In genomic region chr11:1310772-1311468, GRCh38 we compare ENCODE assay signal across 8 cellular contexts. TPM values are rescaled to one million over a fixed set of nuclear protein-coding genes. Genes with fewer than 3 reads are reported as not detected.
DNase-seq lines count a peak whose midpoint lies in the region; ATAC-seq and TF ChIP-seq lines count a peak whose summit lies in the region.

No MANE protein-coding gene starts in this region.

- H3K4me2 ChIP-seq in OCI-LY1 (ENCODE audit: low read length): peak overlapping the region; percentile 59

- TF ChIP-seq POLR2A in ovary (IDR thresholded peaks at IDR 0.05): no peak
- no peak for TF ChIP-seq POLR2A in testis (IDR thresholded peaks at IDR 0.05)

- 86 to 91% (median 90%) methylated on average over 15 of the region's 15 CpGs for WGBS in ovary, 3 donors
- WGBS in testis, 2 donors: 65 to 73% methylated on average over 15 of the region's 15 CpGs

- H3K27ac ChIP-seq in OCI-LY1 (ENCODE audit: low read depth, low read length, poor library complexity, severe bottlenecking): peak overlapping the region; percentile 46
- H3K27ac ChIP-seq in ovary: no peak overlapping the region
- no peak overlapping the region for H3K27ac ChIP-seq in testis

- peaks cover 41% of the 10 kb centered on the region for H3K4me1 ChIP-seq in OCI-LY1 (ENCODE audit: insufficient read depth, low read length, severe bottlenecking)
- peaks cover 16% of the 10 kb centered on the region for H3K4me1 ChIP-seq in ovary (ENCODE audit: insufficient read depth)
- H3K4me1 ChIP-seq in testis: peaks cover 30% of the 10 kb centered on the region

- in situ Hi-C loops in Caki2 (cut with HindIII; ENCODE audit: low pct_unique_long_range_greater_than_20kb, low sequenced_read_pairs): no loop called here

- peaks cover 12% of the 10 kb centered on the region for H3K9me3 Mint-ChIP-seq in activated naive CD8-positive, alpha-beta T cell treated with anti-CD3 and anti-CD28 coated beads for 36 hours

- H3F3A ChIP-seq in OCI-LY1 (ENCODE audit: insufficient read depth, low read length): no peaks in the 10 kb centered on the region

- intact Hi-C loops in ovary (cut with DNase I) (no loop called here), testis (cut with DNase I; ENCODE audit: low total_unique reads) (loop anchor here (10.0 kb wide), 1 partner anchor 74 kb away; the partner anchor contains the start of gene BRSK2)

- no peaks in the 10 kb centered on the region for H4K20me1 ChIP-seq in OCI-LY1 (ENCODE audit: insufficient read depth, low read length)

- peak overlapping the region; percentile 83 for H3K4me3 Mint-ChIP-seq in activated naive CD8-positive, alpha-beta T cell treated with anti-CD3 and anti-CD28 coated beads for 36 hours

- peaks cover 31% of the 10 kb centered on the region for H3K4me1 Mint-ChIP-seq in activated naive CD8-positive, alpha-beta T cell treated with anti-CD3 and anti-CD28 coated beads for 36 hours

- H3K27me3 ChIP-seq in OCI-LY1 (ENCODE audit: insufficient read depth, low read length): no peaks in the 10 kb centered on the region
- no peaks in the 10 kb centered on the region for H3K27me3 ChIP-seq in ovary
- no peaks in the 10 kb centered on the region for H3K27me3 ChIP-seq in testis

- H2AFZ ChIP-seq in OCI-LY1 (ENCODE audit: low read length): no peak overlapping the region

- DNase-seq in Caki2 (ENCODE audit: low read depth) (peak; percentile 24), ovary (no peak), testis (no peak), SW 1271 (lab: John Stamatoyannopoulos, UW) (no peak), NCI-H2107 (lab: John Stamatoyannopoulos, UW) (no peak)
- DNase-seq in activated naive CD8-positive, alpha-beta T cell treated with anti-CD3 and anti-CD28 coated beads for 36 hours: peak; percentile 71

- peaks cover 24% of the 10 kb centered on the region for H3K36me3 Mint-ChIP-seq in activated naive CD8-positive, alpha-beta T cell treated with anti-CD3 and anti-CD28 coated beads for 36 hours

- no peak for ATAC-seq in HG03135 (IDR thresholded peaks at IDR 0.05; ENCODE audit: unreplicated experiment)

- peak overlapping the region; percentile 98 for H3K27ac Mint-ChIP-seq in activated naive CD8-positive, alpha-beta T cell treated with anti-CD3 and anti-CD28 coated beads for 36 hours

- no peaks in the 10 kb centered on the region for H3K27me3 Mint-ChIP-seq in activated naive CD8-positive, alpha-beta T cell treated with anti-CD3 and anti-CD28 coated beads for 36 hours

- peak overlapping the region; percentile 61 for H3K9ac ChIP-seq in OCI-LY1 (ENCODE audit: low read length)

- peaks cover 7% of the 10 kb centered on the region for H3K9me3 ChIP-seq in OCI-LY1 (ENCODE audit: low read length)
- no peaks in the 10 kb centered on the region for H3K9me3 ChIP-seq in ovary
- H3K9me3 ChIP-seq in testis: no peaks in the 10 kb centered on the region

- TF ChIP-seq EP300 in ovary (IDR thresholded peaks at IDR 0.05): no peak

- H3K4me3 ChIP-seq in OCI-LY1 (ENCODE audit: low read depth, low read length, poor library complexity, severe bottlenecking) (peak overlapping the region; percentile 70), ovary (peak overlapping the region; percentile 91), testis (no peak overlapping the region)

- no peaks in the 10 kb centered on the region for H3K9me2 ChIP-seq in OCI-LY1 (ENCODE audit: low read depth, low read length)

- no peaks in the 10 kb centered on the region for H3K79me2 ChIP-seq in OCI-LY1 (ENCODE audit: insufficient read depth, low read length)

- H3K36me3 ChIP-seq in OCI-LY1 (ENCODE audit: insufficient read depth, low read length) (no peaks in the 10 kb centered on the region; the same call in 1 of the 2 replicates), ovary (no peaks in the 10 kb centered on the region), testis (ENCODE audit: low read depth, missing control alignments) (no peaks in the 10 kb centered on the region)

- TF ChIP-seq CTCF in OCI-LY1 (IDR thresholded peaks at IDR 0.05; ENCODE audit: low read length) (0 out of 2 replicates have a peak, but pooled peaks have one; percentile 6), ovary (IDR thresholded peaks at IDR 0.05) (no peak), testis (IDR thresholded peaks at IDR 0.05) (no peak)

RNA-seq across cellular contexts. Expression of gene TOLLIP, which starts 1.5 kb away (rescaled TPM):
- 18.3 and 23.2 TPM in 2 replicates for total RNA-seq in Caki2 (2014; rRNA removed; shearing (Covaris generic); ENCODE audit: low replicate concordance)
- 10 to 100 TPM; 32.8 to 36.0 TPM for total RNA-seq in activated naive CD8-positive, alpha-beta T cell treated with anti-CD3 and anti-CD28 coated beads for 36 hours
- total RNA-seq in ovary: 10 to 100 TPM; 26.1 to 60.8 (median 53.9) TPM
- 10 to 100 TPM; 14.1 to 25.8 TPM for polyA plus RNA-seq in ovary
- 100 to 1,000 TPM; 197 to 220 TPM for total RNA-seq in testis
- polyA plus RNA-seq in testis (ENCODE audit: insufficient read depth, low read depth, low replicate concordance): 185 TPM

Comparison
In these comparisons a context has a peak if more than half of its experiments do, and no peak if none do; other contexts are left out.
1. DNase-seq: peak in Caki2 (single experiment) and activated naive CD8-positive, alpha-beta T cell treated with anti-CD3 and anti-CD28 coated beads for 36 hours (single experiment); none in ovary (0 of 5), testis (single experiment), SW 1271 (0 of 2) and NCI-H2107 (single experiment).
2. H3K4me3 ChIP-seq: peak in OCI-LY1 (single experiment) and ovary (single experiment); none in testis (0 of 2).